ENCODE assay signal across 16 cellular contexts in genomic region chr7:103532955-103533354, GRCh38.
A peak's percentile ranks its signal among the peaks of the same experiment; 100 is the strongest.
DNase-seq lines count a peak whose midpoint lies in the region; ATAC-seq lines count a peak whose summit lies in the region.
"Had no signal": no experiment of that assay in that cellular context is flagged by ENCODE, and none has a peak within 500 bp of the region (broad histone marks: within the 10 kb centered on the region; RNA-seq: fewer than 3 reads in every experiment).

No MANE protein-coding gene starts in this region.

- no peak overlapping the region for H3K27ac ChIP-seq in right cardiac atrium (ENCODE audit: low read length)
- H3K27ac ChIP-seq: A549, KMS-11 had no signal

- DNase-seq in Ammon's horn (ENCODE audit: low spot score) (peak; percentile 81), cerebellar cortex (ENCODE audit: low spot score) (peak; percentile 41), right cardiac atrium (no peak), pons (ENCODE audit: low spot score) (peak; percentile 81), activated gamma-delta T cell (lab: John Stamatoyannopoulos, UW) (no peak), NCI-H345 treated with DMSO at 0.1 percent for 48 hours (lab: John Stamatoyannopoulos, UW; ENCODE audit: unreplicated experiment) (no peak)
- DNase-seq: DMS 273 treated with DMSO at 0.1 percent for 48 hours, GF-D8, NCI-H1092, NCI-H146, NCI-H524 had no signal

- ATAC-seq in right cardiac atrium (peak; percentile 52 to 65), HG02759 (IDR thresholded peaks at IDR 0.05; ENCODE audit: unreplicated experiment) (no peak), HG03196 (IDR thresholded peaks at IDR 0.05; ENCODE audit: unreplicated experiment) (no peak)
- ATAC-seq: A549, HepG2 had no signal

- no peaks in the 10 kb centered on the region for H3K27me3 ChIP-seq in right cardiac atrium (ENCODE audit: control insufficient read depth, insufficient read depth)

- WGBS in right cardiac atrium, result 73% methylated on average over 5 of the region's 5 CpGs

- H3K4me3 ChIP-seq in right cardiac atrium (ENCODE audit: low read length), result no peak overlapping the region
- H3K4me3 ChIP-seq: A549 had no signal

- intact Hi-C loops in right cardiac atrium (cut with DNase I), result no loop called here

- H3K4me1 ChIP-seq in right cardiac atrium (ENCODE audit: control insufficient read depth, insufficient read depth, low read length), result no peaks in the 10 kb centered on the region
- H3K4me1 ChIP-seq: A549 had no signal

- H3K9me3 ChIP-seq in right cardiac atrium (ENCODE audit: control insufficient read depth, low read length), result no peaks in the 10 kb centered on the region
- H3K9me3 ChIP-seq: A549 had no signal

Comparison
In these comparisons a context has a peak if more than half of its experiments do, and no peak if none do; other contexts are left out.
1. DNase-seq: peak in Ammon's horn (single experiment), cerebellar cortex (single experiment) and pons (single experiment); none in right cardiac atrium (0 of 3), activated gamma-delta T cell (single experiment) and NCI-H345 treated with DMSO at 0.1 percent for 48 hours (single experiment).
2. ATAC-seq: peak in right cardiac atrium (2 of 2); none in HG02759 (single experiment) and HG03196 (single experiment).